13 cellular contexts compared by ENCODE assay signal in genomic region chr2:205701509-205701908, GRCh38. TPM values are rescaled to one million over a fixed set of nuclear protein-coding genes. Genes with fewer than 3 reads are reported as not detected.
DNase-seq lines count a peak whose midpoint lies in the region; ATAC-seq and TF ChIP-seq lines count a peak whose summit lies in the region.
"Had no signal": no experiment of that assay in that cellular context is flagged by ENCODE, and none has a peak within 500 bp of the region (broad histone marks: within the 10 kb centered on the region; RNA-seq: fewer than 3 reads in every experiment).

No MANE protein-coding gene starts in this region.

- H3K27me3 ChIP-seq in RWPE2 (ENCODE audit: insufficient read depth, poor library complexity, severe bottlenecking): no peaks in the 10 kb centered on the region
- H3K27me3 ChIP-seq in fibroblast of lung (ENCODE audit: control insufficient read depth, insufficient read depth, low read length): no peaks in the 10 kb centered on the region
- H3K27me3 ChIP-seq: BE2C had no signal

- peaks cover 23% of the 10 kb centered on the region for H3K4me1 ChIP-seq in RWPE2 (ENCODE audit: insufficient read depth, poor library complexity, severe bottlenecking)
- peaks cover 24% of the 10 kb centered on the region for H3K4me1 ChIP-seq in fibroblast of lung (ENCODE audit: control insufficient read depth, extremely low read depth, insufficient read depth, low read length)

- 0 out of 2 replicates have a peak, but pooled peaks cover 13% of the 10 kb centered on the region for H3K36me3 ChIP-seq in RWPE2 (ENCODE audit: low read depth)
- H3K36me3 ChIP-seq in fibroblast of lung (ENCODE audit: control insufficient read depth, insufficient read depth, low read length): no peaks in the 10 kb centered on the region
- H3K36me3 ChIP-seq: BE2C had no signal

- no peaks in the 10 kb centered on the region for H3K36me3 Mint-ChIP-seq in naive thymus-derived CD8-positive, alpha-beta T cell
- no peaks in the 10 kb centered on the region for H3K36me3 Mint-ChIP-seq in activated CD4-positive, alpha-beta memory T cell treated with anti-CD3 and anti-CD28 coated beads for 36 hours

- intact Hi-C loops in activated CD4-positive, alpha-beta memory T cell treated with anti-CD3 and anti-CD28 coated beads for 36 hours (cut with micrococcal nuclease): no loop called here

- no peaks in the 10 kb centered on the region for H3K9me3 ChIP-seq in RWPE2 (ENCODE audit: severe bottlenecking)
- no peaks in the 10 kb centered on the region for H3K9me3 ChIP-seq in fibroblast of lung (ENCODE audit: control insufficient read depth, insufficient read depth, low read depth, low read length)
- H3K9me3 ChIP-seq: BE2C had no signal

- no peak for TF ChIP-seq CTCF in RWPE2 (IDR thresholded peaks at IDR 0.05; ENCODE audit: poor library complexity, severe bottlenecking)
- TF ChIP-seq CTCF in fibroblast of lung (conservative IDR thresholded peaks at IDR 0.05 in 1 of 2, IDR thresholded peaks at IDR 0.05 in 1 of 2; ENCODE audit: low read depth in 1 of 2, low read length in 2 of 2): no peak

- POLR2A ChIA-PET in naive thymus-derived CD8-positive, alpha-beta T cell (lab: Charles Lee): no interaction called here
- POLR2A ChIA-PET in activated CD4-positive, alpha-beta memory T cell treated with anti-CD3 and anti-CD28 coated beads for 36 hours (lab: Charles Lee): no interaction called here

- no peaks in the 10 kb centered on the region for H3K79me2 ChIP-seq in fibroblast of lung (ENCODE audit: control insufficient read depth, insufficient read depth, low read length)

- H3K27ac ChIP-seq in RWPE2 (ENCODE audit: poor library complexity, severe bottlenecking) (peak overlapping the region; percentile 83), fibroblast of lung (ENCODE audit: insufficient read depth, low read length) (no peak overlapping the region)

- no peak overlapping the region for H3K9ac ChIP-seq in fibroblast of lung (ENCODE audit: insufficient read depth, low read length)

- no peak overlapping the region for H2AFZ ChIP-seq in fibroblast of lung (ENCODE audit: low read length)

- DNase-seq in EH (ENCODE audit: low read depth): peak; percentile 66
- no peak for DNase-seq in RWPE2 (ENCODE audit: low spot score)
- DNase-seq in fibroblast of lung (ENCODE audit: low read depth in 2 of 2): peak in 1 of 2 donors; percentile 88
- peak; percentile 85 for DNase-seq in renal cortical epithelial cell (ENCODE audit: low read depth)
- no peak for DNase-seq in OCI-M1 (lab: John Stamatoyannopoulos, UW)
- no peak for DNase-seq in naive thymus-derived CD8-positive, alpha-beta T cell
- no peak for DNase-seq in OCI-M2 (lab: John Stamatoyannopoulos, UW; ENCODE audit: unreplicated experiment)
- DNase-seq in activated CD4-positive, alpha-beta memory T cell treated with anti-CD3 and anti-CD28 coated beads for 36 hours: no peak
- DNase-seq: activated naive CD4-positive, alpha-beta T cell treated with anti-CD3 and anti-CD28 coated beads for 36 hours; BE2C; H7; NCI-H1105; NCI-H446 had no signal

- CTCF ChIA-PET in activated CD4-positive, alpha-beta memory T cell treated with anti-CD3 and anti-CD28 coated beads for 36 hours (lab: Charles Lee): interaction anchor here (0.6 to 2.0 kb wide), 2 partner anchors 22 to 88 kb away, joined by 3 to 4 read pairs; no protein-coding TSS in a partner anchor

- H3K27ac Mint-ChIP-seq in naive thymus-derived CD8-positive, alpha-beta T cell: no peak overlapping the region
- no peak overlapping the region for H3K27ac Mint-ChIP-seq in activated CD4-positive, alpha-beta memory T cell treated with anti-CD3 and anti-CD28 coated beads for 36 hours
- H3K27ac Mint-ChIP-seq: activated naive CD4-positive, alpha-beta T cell treated with anti-CD3 and anti-CD28 coated beads for 36 hours had no signal

- no peak overlapping the region for H3K4me3 ChIP-seq in RWPE2 (ENCODE audit: severe bottlenecking)
- H3K4me3 ChIP-seq in fibroblast of lung (replicated peaks in 1 of 4; ENCODE audit: control extremely low read depth in 1 of 4, insufficient read depth in 1 of 4, low read depth in 3 of 4, low read length in 4 of 4): no peak overlapping the region

- peaks cover 2 to 8% (median 5%) of the 10 kb centered on the region in 5 donors for H3K27me3 Mint-ChIP-seq in naive thymus-derived CD8-positive, alpha-beta T cell
- peaks cover 2% of the 10 kb centered on the region for H3K27me3 Mint-ChIP-seq in activated CD4-positive, alpha-beta memory T cell treated with anti-CD3 and anti-CD28 coated beads for 36 hours

- H4K20me1 ChIP-seq in fibroblast of lung (ENCODE audit: control insufficient read depth, extremely low read depth, insufficient read depth, low read length): no peaks in the 10 kb centered on the region

- peaks cover under 1 to 30% (median 4%) of the 10 kb centered on the region in 4 donors for H3K4me1 Mint-ChIP-seq in naive thymus-derived CD8-positive, alpha-beta T cell
- H3K4me1 Mint-ChIP-seq in activated CD4-positive, alpha-beta memory T cell treated with anti-CD3 and anti-CD28 coated beads for 36 hours (ENCODE audit: low read depth): peaks cover 18% of the 10 kb centered on the region

- H3K9me3 Mint-ChIP-seq in naive thymus-derived CD8-positive, alpha-beta T cell: no peaks in the 10 kb centered on the region
- H3K9me3 Mint-ChIP-seq in activated CD4-positive, alpha-beta memory T cell treated with anti-CD3 and anti-CD28 coated beads for 36 hours: no peaks in the 10 kb centered on the region
- H3K9me3 Mint-ChIP-seq: activated naive CD4-positive, alpha-beta T cell treated with anti-CD3 and anti-CD28 coated beads for 36 hours had no signal

- H3K4me2 ChIP-seq in fibroblast of lung (ENCODE audit: extremely low read depth, insufficient read depth, low read length): peak overlapping the region; percentile 23

- ATAC-seq in RWPE2 (ENCODE audit: low read depth): peak; percentile 78; the same call in 2 of the 3 replicates
- no peak for ATAC-seq in naive thymus-derived CD8-positive, alpha-beta T cell

- H3K4me3 Mint-ChIP-seq in naive thymus-derived CD8-positive, alpha-beta T cell: no peak overlapping the region
- no peak overlapping the region for H3K4me3 Mint-ChIP-seq in activated CD4-positive, alpha-beta memory T cell treated with anti-CD3 and anti-CD28 coated beads for 36 hours
- H3K4me3 Mint-ChIP-seq: activated naive CD4-positive, alpha-beta T cell treated with anti-CD3 and anti-CD28 coated beads for 36 hours had no signal

RNA-seq across cellular contexts. Expression of gene NRP2, which starts 19.2 kb away (rescaled TPM):
- total RNA-seq in fibroblast of lung (22.9 and 28.7 TPM in 2 replicates), renal cortical epithelial cell (38.9 and 39.1 TPM in 2 replicates)
- 16.6 and 23.9 TPM in 2 replicates for polyA plus RNA-seq in fibroblast of lung
- 12.5 and 15.7 TPM in 2 replicates for polyA plus RNA-seq in fibroblast of lung (2012)
- 77.2 and 77.3 TPM in 2 replicates for polyA minus RNA-seq in fibroblast of lung (ENCODE audit: low replicate concordance)
- 1 to 10 TPM in 1 of 2 experiments, under 1 TPM in 1; 0.82 to 1.1 TPM for total RNA-seq in naive thymus-derived CD8-positive, alpha-beta T cell
- not detected for polyA plus RNA-seq in naive thymus-derived CD8-positive, alpha-beta T cell
- total RNA-seq in activated CD4-positive, alpha-beta memory T cell treated with anti-CD3 and anti-CD28 coated beads for 36 hours: 1 to 10 TPM; 1.9 to 2.6 TPM

Comparison
In these comparisons a context has a peak if more than half of its experiments do, and no peak if none do; other contexts are left out.
1. DNase-seq: peak in EH (single experiment) and renal cortical epithelial cell (single experiment); none in RWPE2 (single experiment), OCI-M1 (single experiment), naive thymus-derived CD8-positive, alpha-beta T cell (0 of 10), OCI-M2 (single experiment) and activated CD4-positive, alpha-beta memory T cell treated with anti-CD3 and anti-CD28 coated beads for 36 hours (single experiment).